Comparison of ENCODE assay signal across 37 cellular contexts in genomic region chr20:37610203-37610798, GRCh38.
DNase-seq lines count a peak whose midpoint lies in the region; ATAC-seq, FAIRE-seq and TF ChIP-seq lines count a peak whose summit lies in the region.
"Had no signal": no experiment of that assay in that cellular context is flagged by ENCODE, and none has a peak within 500 bp of the region (broad histone marks: within the 10 kb centered on the region; RNA-seq: fewer than 3 reads in every experiment).

No MANE protein-coding gene starts in this region.

- H3K36me3 ChIP-seq in HepG2 (replicated peaks in 1 of 2; ENCODE audit: control insufficient read depth in 1 of 2, insufficient read depth in 2 of 2, low read length in 2 of 2): no peaks in the 10 kb centered on the region
- H3K36me3 ChIP-seq in right lobe of liver: no peaks in the 10 kb centered on the region
- no peaks in the 10 kb centered on the region for H3K36me3 ChIP-seq in RWPE2 (ENCODE audit: low read depth)
- H3K36me3 ChIP-seq: BE2C; BLaER1; BLaER1 treated with 17β-estradiol and CSF1 and Interleukin-3, amounts not matched to agents 10 nM and 100 nM had no signal

- H3K9me3 ChIP-seq in HepG2 (ENCODE audit: low read length) (no peaks in the 10 kb centered on the region), right lobe of liver (no peaks in the 10 kb centered on the region), RWPE2 (ENCODE audit: severe bottlenecking) (no peaks in the 10 kb centered on the region), T-helper 17 cell (ENCODE audit: control insufficient read depth, low read length, poor library complexity, severe bottlenecking) (no peaks in the 10 kb centered on the region)
- H3K9me3 ChIP-seq: A549; BE2C; BLaER1; BLaER1 treated with 17β-estradiol and CSF1 and Interleukin-3, amounts not matched to agents 10 nM and 100 nM had no signal

- H3K27me3 Mint-ChIP-seq in WTC11 (ENCODE audit: low read depth) (no peaks in the 10 kb centered on the region), T-helper 17 cell (peaks cover 36% of the 10 kb centered on the region)

- no peak overlapping the region for H3K9ac ChIP-seq in HepG2 (ENCODE audit: insufficient read depth, low read depth, low read length)
- H3K9ac ChIP-seq: BLaER1; BLaER1 treated with 17β-estradiol and CSF1 and Interleukin-3, amounts not matched to agents 10 nM and 100 nM had no signal

- no peaks in the 10 kb centered on the region for H3K79me2 ChIP-seq in HepG2 (ENCODE audit: insufficient read depth, low read length)

- 17% methylated on average over 14 of the region's 14 CpGs for WGBS in HepG2 (ENCODE audit: low lambda C conversion rate)
- 66% methylated on average over 9 of the region's 14 CpGs for WGBS in right lobe of liver (ENCODE audit: insufficient coverage, low coverage, low lambda C conversion rate, missing lambda C conversion rate)

- in situ Hi-C loops in HepG2 (cut with HindIII; ENCODE audit: extremely low pct_ligation_motif_present, low pct_unique_long_range_greater_than_20kb): no loop called here

- H3K4me1 ChIP-seq in HepG2 (ENCODE audit: insufficient read depth, low read length) (peaks cover 10% of the 10 kb centered on the region), right lobe of liver (no peaks in the 10 kb centered on the region), RWPE2 (ENCODE audit: insufficient read depth, poor library complexity, severe bottlenecking) (no peaks in the 10 kb centered on the region)
- H3K4me1 ChIP-seq: A549; BE2C; BLaER1; BLaER1 treated with 17β-estradiol and CSF1 and Interleukin-3, amounts not matched to agents 10 nM and 100 nM; Caco-2 had no signal

- no peaks in the 10 kb centered on the region for H3K9me3 Mint-ChIP-seq in WTC11
- H3K9me3 Mint-ChIP-seq: CD4-positive, alpha-beta T cell; CD8-positive, alpha-beta T cell had no signal

- no peak for TF ChIP-seq CTCF in HepG2 (CRISPR knock-in tag; IDR thresholded peaks at IDR 0.05)
- TF ChIP-seq CTCF in right lobe of liver (IDR thresholded peaks at IDR 0.05): no peak
- no peak for TF ChIP-seq CTCF in RWPE2 (IDR thresholded peaks at IDR 0.05; ENCODE audit: poor library complexity, severe bottlenecking)
- no peak for TF ChIP-seq CTCF in WTC11 (IDR thresholded peaks at IDR 0.05)

- DNase-seq in HepG2 (ENCODE audit: low spot score) (no peak), right lobe of liver (no peak), RWPE2 (ENCODE audit: low spot score) (peak; percentile 72), WTC11 (ENCODE audit: low spot score) (no peak), mesenteric fat pad (ENCODE audit: low spot score) (peak; percentile 69), T-helper 17 cell (no peak)
- no peak for DNase-seq in activated CD4-positive, alpha-beta T cell treated with anti-CD3 and anti-CD28 coated beads for 4 hours
- DNase-seq: 8988T; ACHN; AML-193; BE2C; C1 segment of cervical spinal cord; Caco-2; Calu3; CD4-positive, alpha-beta memory T cell; CD4-positive, alpha-beta T cell; CD4-positive, CD25-positive, alpha-beta regulatory T cell; CD8-positive, alpha-beta memory T cell; CD8-positive, alpha-beta T cell; COR-L47; DMS 273 treated with DMSO at 0.1 percent for 48 hours; DMS153; DMS53; DMS79; DMS79 treated with DMSO at 0.1 percent for 48 hours; DND-41; EL had no signal

- H3K4me3 Mint-ChIP-seq in WTC11 (no peak overlapping the region), T-helper 17 cell (no peak overlapping the region)
- H3K4me3 Mint-ChIP-seq: B cell; CD14-positive monocyte; CD4-positive, alpha-beta memory T cell; CD4-positive, alpha-beta T cell; CD8-positive, alpha-beta memory T cell; CD8-positive, alpha-beta T cell had no signal

- TF ChIP-seq POLR2A in HepG2 (IDR thresholded peaks at IDR 0.05; ENCODE audit: insufficient read depth in 1 of 2, low read depth in 2 of 2, low read length in 2 of 2) (no peak), right lobe of liver (IDR thresholded peaks at IDR 0.05) (no peak)

- POLR2A ChIA-PET in HepG2 (lab: Yijun Ruan, JAX): no interaction called here
- POLR2A ChIA-PET in WTC11 (lab: Charles Lee): no interaction called here

- CTCF ChIA-PET in HepG2 (lab: Yijun Ruan, JAX; ENCODE audit: low intra/inter-chr PET ratio, low total read pairs): no interaction called here
- CTCF ChIA-PET in WTC11 (lab: Charles Lee): interaction anchor here (0.6 kb wide), 1 partner anchor 48 kb away, joined by 5 read pairs; no protein-coding TSS in a partner anchor

- no peak for FAIRE-seq in HepG2 (lab: Jason Lieb, UNC)
- FAIRE-seq: A204.1, A549, D721Med had no signal

- H3K27ac Mint-ChIP-seq in WTC11: peak overlapping the region; percentile 2; the same call in 1 of the 2 replicates
- H3K27ac Mint-ChIP-seq in T-helper 17 cell: no peak overlapping the region
- H3K27ac Mint-ChIP-seq: B cell; CD14-positive monocyte; CD4-positive, alpha-beta memory T cell; CD4-positive, alpha-beta T cell; CD8-positive, alpha-beta memory T cell; CD8-positive, alpha-beta T cell had no signal

- H3K4me1 Mint-ChIP-seq in WTC11 (no peaks in the 10 kb centered on the region), T-helper 17 cell (no peaks in the 10 kb centered on the region)
- H3K4me1 Mint-ChIP-seq: B cell; CD14-positive monocyte; CD4-positive, alpha-beta memory T cell; CD4-positive, CD25-positive, alpha-beta regulatory T cell; CD8-positive, alpha-beta memory T cell had no signal

- TF ChIP-seq RAD21 in HepG2 (CRISPR knock-in tag; IDR thresholded peaks at IDR 0.05): no peak

- ATAC-seq in HepG2 (peak; percentile 47), right lobe of liver (no peak), RWPE2 (ENCODE audit: low read depth) (no peak), WTC11 (no peak), T-helper 17 cell (no peak), GM21367 (IDR thresholded peaks at IDR 0.05; ENCODE audit: unreplicated experiment) (no peak)
- ATAC-seq: A549; CD8-positive, alpha-beta T cell had no signal

- H4K20me1 ChIP-seq in HepG2 (ENCODE audit: insufficient read depth, low read length): no peaks in the 10 kb centered on the region
- H4K20me1 ChIP-seq: BLaER1; BLaER1 treated with 17β-estradiol and CSF1 and Interleukin-3, amounts not matched to agents 10 nM and 100 nM had no signal

- no peak overlapping the region for H3K27ac ChIP-seq in HepG2 (ENCODE audit: extremely low read length, insufficient read depth, low read length)
- no peak overlapping the region for H3K27ac ChIP-seq in right lobe of liver
- no peak overlapping the region for H3K27ac ChIP-seq in RWPE2 (ENCODE audit: poor library complexity, severe bottlenecking)
- H3K27ac ChIP-seq: 22Rv1; A549; BLaER1; BLaER1 treated with 17β-estradiol and CSF1 and Interleukin-3, amounts not matched to agents 10 nM and 100 nM; C4-2B had no signal

- H3K36me3 Mint-ChIP-seq in WTC11: no peaks in the 10 kb centered on the region
- H3K36me3 Mint-ChIP-seq in T-helper 17 cell (ENCODE audit: low read depth): no peaks in the 10 kb centered on the region
- H3K36me3 Mint-ChIP-seq: CD14-positive monocyte; CD4-positive, alpha-beta memory T cell; CD4-positive, CD25-positive, alpha-beta regulatory T cell; CD8-positive, alpha-beta memory T cell; CD8-positive, alpha-beta T cell had no signal

- peak overlapping the region; percentile 67 for H3K4me2 ChIP-seq in HepG2 (ENCODE audit: low read depth, low read length)
- H3K4me2 ChIP-seq: A549; BLaER1; BLaER1 treated with 17β-estradiol and CSF1 and Interleukin-3, amounts not matched to agents 10 nM and 100 nM had no signal

- H3K27me3 ChIP-seq in HepG2 (ENCODE audit: control insufficient read depth in 1 of 2, insufficient read depth in 2 of 2, low read length in 2 of 2): peaks cover 0 to 10% of the 10 kb centered on the region in 2 experiments; a peak in 1 of 5 replicates
- no peaks in the 10 kb centered on the region for H3K27me3 ChIP-seq in right lobe of liver
- H3K27me3 ChIP-seq in RWPE2 (ENCODE audit: insufficient read depth, poor library complexity, severe bottlenecking): peaks cover 5% of the 10 kb centered on the region
- H3K27me3 ChIP-seq: BE2C; BLaER1; BLaER1 treated with 17β-estradiol and CSF1 and Interleukin-3, amounts not matched to agents 10 nM and 100 nM had no signal

- TF ChIP-seq EP300 in HepG2 (IDR thresholded peaks at IDR 0.05; ENCODE audit: low read depth in 2 of 2, low read length in 2 of 2) (no peak), HepG2 (CRISPR knock-in tag; IDR thresholded peaks at IDR 0.05; ENCODE audit: borderline replicate concordance) (no peak)

- intact Hi-C loops in HepG2 (cut with micrococcal nuclease; ENCODE audit: unreplicated experiment) (no loop called here), right lobe of liver (cut with DNase I) (no loop called here)

- BruUV-seq in HepG2 (replicated peaks; lab: Mats Ljungman, UMichigan): no TSS peak

- peak overlapping the region; percentile 64 for H2AFZ ChIP-seq in HepG2 (ENCODE audit: low read length)

- peak overlapping the region in 1 of 3 experiments; percentile 38; a peak in 1 of 6 replicates for H3K4me3 ChIP-seq in HepG2 (replicated peaks in 1 of 3; ENCODE audit: insufficient read depth in 1 of 3, low read depth in 2 of 3, low read length in 3 of 3)
- no peak overlapping the region for H3K4me3 ChIP-seq in right lobe of liver
- H3K4me3 ChIP-seq in RWPE2 (ENCODE audit: severe bottlenecking): no peak overlapping the region
- H3K4me3 ChIP-seq: A549; BLaER1; BLaER1 treated with 17β-estradiol and CSF1 and Interleukin-3, amounts not matched to agents 10 nM and 100 nM had no signal

TF ChIP-seq in HepG2, 621 proteins besides CTCF, POLR2A, EP300 and RAD21 (continues in another document):
- TF ChIP-seq EZH2 (conservative IDR thresholded peaks at IDR 0.05; ENCODE audit: low read depth, low read length) (no peak), ZNF841 (CRISPR knock-in tag; IDR thresholded peaks at IDR 0.05; ENCODE audit: borderline replicate concordance) (no peak), CREB3 (CRISPR knock-in tag; IDR thresholded peaks at IDR 0.05) (no peak)

TF ChIP-seq in WTC11, 78 proteins besides CTCF, POLR2A, EP300 and RAD21 (continues in another document):
- TF ChIP-seq ELF4 (CRISPR knock-in tag; IDR thresholded peaks at IDR 0.05; ENCODE audit: low read depth) (no peak), HMGA2 (CRISPR knock-in tag; IDR thresholded peaks at IDR 0.05) (no peak), ATF3 (CRISPR knock-in tag; conservative IDR thresholded peaks at IDR 0.05) (no peak), TEAD4 (CRISPR knock-in tag; IDR thresholded peaks at IDR 0.05) (no peak), RORB (CRISPR knock-in tag; IDR thresholded peaks at IDR 0.05) (no peak)

Comparison
In these comparisons a context has a peak if more than half of its experiments do, and no peak if none do; other contexts are left out.
1. DNase-seq: peak in RWPE2 (single experiment) and mesenteric fat pad (single experiment); none in HepG2 (single experiment), right lobe of liver (0 of 3), WTC11 (single experiment), T-helper 17 cell (0 of 3) and activated CD4-positive, alpha-beta T cell treated with anti-CD3 and anti-CD28 coated beads for 4 hours (0 of 2).
2. Of the 50 proteins assayed by ChIP-seq in both HepG2 and WTC11: peak only in HepG2: ZNF138 and ZNF263; only in WTC11: none; in both: none; in neither: 48.